ENCODE assay signal across 8 cellular contexts in genomic region chr10:79322616-79323566, GRCh38. TPM values are rescaled to one million over a fixed set of nuclear protein-coding genes. Genes with fewer than 3 reads are reported as not detected.
DNase-seq lines count a peak whose midpoint lies in the region; ATAC-seq and TF ChIP-seq lines count a peak whose summit lies in the region.

No MANE protein-coding gene starts in this region.

- H3K4me1 ChIP-seq in colonic mucosa (peaks cover 7% of the 10 kb centered on the region), sigmoid colon (peaks cover 0 to 20% (median 14%) of the 10 kb centered on the region in 4 donors)

- peak overlapping the region in 2 of 4 donors; percentile 24 to 58 for H3K4me3 Mint-ChIP-seq in IgD-negative memory B cell

- H3K9me3 ChIP-seq in colonic mucosa: no peaks in the 10 kb centered on the region
- no peaks in the 10 kb centered on the region for H3K9me3 ChIP-seq in sigmoid colon

- ATAC-seq in GM19463 (IDR thresholded peaks at IDR 0.05; ENCODE audit: unreplicated experiment) (peak; percentile 65), GM18519 (IDR thresholded peaks at IDR 0.05; ENCODE audit: low FRiP score, unreplicated experiment) (no peak)

- TF ChIP-seq CTCF in colonic mucosa (IDR thresholded peaks at IDR 0.05) (no peak), sigmoid colon (IDR thresholded peaks at IDR 0.05) (no peak), coronary artery (IDR thresholded peaks at IDR 0.05) (no peak)

- DNase-seq in activated CD4-positive, alpha-beta T cell treated with anti-CD3 and anti-CD28 coated beads for 48 hours: peak; percentile 83
- DNase-seq in colonic mucosa (peak; percentile 61), sigmoid colon (peak; percentile 88), coronary artery (ENCODE audit: low spot score) (no peak), NCI-H128 (lab: John Stamatoyannopoulos, UW; ENCODE audit: unreplicated experiment) (no peak)

- no peaks in the 10 kb centered on the region for H3K36me3 Mint-ChIP-seq in IgD-negative memory B cell

- H3K27ac ChIP-seq in colonic mucosa (peak overlapping the region; percentile 28), sigmoid colon (peak overlapping the region in 3 of 4 donors; percentile 1 to 70 (median 44)), coronary artery (no peak overlapping the region)

- H3K4me1 Mint-ChIP-seq in IgD-negative memory B cell: peaks cover 15 to 22% (median 21%) of the 10 kb centered on the region in 3 donors

- H3K36me3 ChIP-seq in colonic mucosa (no peaks in the 10 kb centered on the region), sigmoid colon (no peaks in the 10 kb centered on the region)

- TF ChIP-seq EP300 in sigmoid colon (IDR thresholded peaks at IDR 0.05): no peak

- intact Hi-C loops in colonic mucosa (cut with DNase I) (no loop called here), sigmoid colon (cut with DNase I) (no loop called here)

- no peak overlapping the region for H3K9ac ChIP-seq in colonic mucosa (ENCODE audit: low read depth in 2 of 2, low read length in 2 of 2)

- H3K27me3 Mint-ChIP-seq in IgD-negative memory B cell: no peaks in the 10 kb centered on the region

- peaks cover 0 to 4% (median 0%) of the 10 kb centered on the region in 3 donors for H3K9me3 Mint-ChIP-seq in IgD-negative memory B cell

- no peaks in the 10 kb centered on the region for H3K27me3 ChIP-seq in colonic mucosa
- no peaks in the 10 kb centered on the region for H3K27me3 ChIP-seq in sigmoid colon

- peak overlapping the region in 2 of 3 donors; percentile 16 to 87 for H3K27ac Mint-ChIP-seq in IgD-negative memory B cell

- TF ChIP-seq POLR2A in sigmoid colon (IDR thresholded peaks at IDR 0.05): no peak

- 51 to 73% methylated on average over 15 of the region's 15 CpGs for WGBS in sigmoid colon, 2 donors

- no peak overlapping the region for H3K4me3 ChIP-seq in colonic mucosa
- no peak overlapping the region for H3K4me3 ChIP-seq in sigmoid colon
- no peak overlapping the region for H3K4me3 ChIP-seq in coronary artery

RNA-seq across cellular contexts. Expression of gene PPIF, which starts 24.4 kb away (rescaled TPM):
- polyA plus RNA-seq in IgD-negative memory B cell (20.8 TPM), sigmoid colon (10 to 100 TPM; 60.7 to 74.9 (median 71.9) TPM)
- total RNA-seq in colonic mucosa (100 to 1,000 TPM in 1 of 2 donors, 10 to 100 TPM in 1; 99.3 to 154 TPM), sigmoid colon (10 to 100 TPM; 26.4 to 48.5 (median 32.5) TPM)

Comparison
In these comparisons a context has a peak if more than half of its experiments do, and no peak if none do; other contexts are left out.
1. DNase-seq: peak in activated CD4-positive, alpha-beta T cell treated with anti-CD3 and anti-CD28 coated beads for 48 hours (single experiment), colonic mucosa (single experiment) and sigmoid colon (single experiment); none in coronary artery (single experiment) and NCI-H128 (single experiment).
2. H3K27ac ChIP-seq: peak in colonic mucosa (single experiment) and sigmoid colon (3 of 4); none in coronary artery (0 of 2).